In genomic region chr7:76149847-76150691, GRCh38 we compare ENCODE assay signal across 16 cellular contexts. TPM values are rescaled to one million over a fixed set of nuclear protein-coding genes. Genes with fewer than 3 reads are reported as not detected.
DNase-seq lines count a peak whose midpoint lies in the region; ATAC-seq and TF ChIP-seq lines count a peak whose summit lies in the region.
"Had no signal": no experiment of that assay in that cellular context is flagged by ENCODE, and none has a peak within 500 bp of the region (broad histone marks: within the 10 kb centered on the region; RNA-seq: fewer than 3 reads in every experiment).

No MANE protein-coding gene starts in this region.

- H3K4me3 ChIP-seq in left ventricle myocardium inferior = peak overlapping the region; percentile 32
- H3K4me3 ChIP-seq in right atrium auricular region = peak overlapping the region in 1 of 2 donors; percentile 33
- peak overlapping the region; percentile 37 for H3K4me3 ChIP-seq in adipocyte (ENCODE audit: low read length)
- peak overlapping the region in 2 of 3 donors; percentile 49 to 51 for H3K4me3 ChIP-seq in skeletal muscle tissue (ENCODE audit: low read length in 3 of 3)
- no peak overlapping the region for H3K4me3 ChIP-seq in lower leg skin (ENCODE audit: low read depth, poor library complexity, severe bottlenecking)
- H3K4me3 ChIP-seq: suprapubic skin had no signal

- H3K9ac ChIP-seq in adipocyte (ENCODE audit: low read length) (no peak overlapping the region), skeletal muscle tissue (ENCODE audit: low read depth in 1 of 3, low read length in 3 of 3) (peak overlapping the region in 2 of 3 donors; percentile 32 to 69)

- 62 to 77% methylated on average over 39 to 50 of the region's 53 CpGs for WGBS in lower leg skin, 2 donors

- ATAC-seq in left lobe of liver (peak; percentile 67), GM19324 (IDR thresholded peaks at IDR 0.05; ENCODE audit: low FRiP score, unreplicated experiment) (no peak)

- DNase-seq in left ventricle myocardium inferior (no peak), right atrium auricular region (ENCODE audit: low spot score) (no peak), adipocyte (ENCODE audit: low read depth) (no peak), left lobe of liver (ENCODE audit: low spot score) (no peak), lower leg skin (ENCODE audit: low spot score in 2 of 2) (no peak)
- DNase-seq in NK-92 treated with Interleukin-12 subunit alpha and Interleukin-12 subunit beta, amount 100 ng/mL, for 24 hours (lab: John Stamatoyannopoulos, UW) = no peak
- DNase-seq: activated CD4-positive, alpha-beta memory T cell treated with anti-CD3 and anti-CD28 coated beads, Interleukin-2, amount 10 ng/mL, durations not matched to agents 7 days and 5 days; esophagus squamous epithelium; kidney; NCI-H1930; NCI-H526 treated with DMSO at 0.1 percent for 48 hours; stimulated activated CD4-positive, alpha-beta T cell treated with anti-CD3 and anti-CD28 coated beads, Interleukin-2, amount 100 ng/mL, for 24 hours had no signal

- H3K9me3 ChIP-seq in left ventricle myocardium inferior (replicated peaks) (no peaks in the 10 kb centered on the region), right atrium auricular region (no peaks in the 10 kb centered on the region), adipocyte (ENCODE audit: control insufficient read depth, low read length) (no peaks in the 10 kb centered on the region), skeletal muscle tissue (ENCODE audit: control insufficient read depth in 3 of 3, low read length in 3 of 3) (no peaks in the 10 kb centered on the region)
- H3K9me3 ChIP-seq: ascending aorta, esophagus squamous epithelium, suprapubic skin had no signal

- peaks cover 3% of the 10 kb centered on the region for H3K4me1 ChIP-seq in left ventricle myocardium inferior
- H3K4me1 ChIP-seq in right atrium auricular region = no peaks in the 10 kb centered on the region
- H3K4me1 ChIP-seq in adipocyte (ENCODE audit: control insufficient read depth, insufficient read depth, low read length) = no peaks in the 10 kb centered on the region
- H3K4me1 ChIP-seq in skeletal muscle tissue (ENCODE audit: control insufficient read depth in 3 of 3, insufficient read depth in 3 of 3, low read length in 3 of 3) = no peaks in the 10 kb centered on the region
- H3K4me1 ChIP-seq: ascending aorta, suprapubic skin had no signal

- H3K36me3 ChIP-seq in left ventricle myocardium inferior = no peaks in the 10 kb centered on the region
- no peaks in the 10 kb centered on the region for H3K36me3 ChIP-seq in right atrium auricular region
- H3K36me3 ChIP-seq in adipocyte (ENCODE audit: control insufficient read depth, insufficient read depth, low read length, severe bottlenecking) = no peaks in the 10 kb centered on the region
- H3K36me3 ChIP-seq in skeletal muscle tissue (ENCODE audit: control insufficient read depth in 3 of 3, insufficient read depth in 3 of 3, low read length in 3 of 3) = no peaks in the 10 kb centered on the region
- H3K36me3 ChIP-seq: ascending aorta, esophagus squamous epithelium, suprapubic skin had no signal

- H3K27me3 ChIP-seq in left ventricle myocardium inferior (ENCODE audit: low read depth) (peaks cover 9% of the 10 kb centered on the region), right atrium auricular region (no peaks in the 10 kb centered on the region), adipocyte (replicated peaks; ENCODE audit: control insufficient read depth, insufficient read depth, low read length) (no peaks in the 10 kb centered on the region), skeletal muscle tissue (ENCODE audit: control insufficient read depth in 3 of 3, insufficient read depth in 3 of 3, low read length in 3 of 3) (peaks cover 0 to 8% (median 4%) of the 10 kb centered on the region in 3 donors)
- H3K27me3 ChIP-seq: ascending aorta had no signal

- TF ChIP-seq POLR2A in lower leg skin (IDR thresholded peaks at IDR 0.05) = no peak

- no peak for TF ChIP-seq CTCF in left ventricle myocardium inferior (IDR thresholded peaks at IDR 0.05; ENCODE audit: borderline replicate concordance)
- no peak for TF ChIP-seq CTCF in right atrium auricular region (IDR thresholded peaks at IDR 0.05)
- TF ChIP-seq CTCF in lower leg skin (IDR thresholded peaks at IDR 0.05) = no peak

- H3K27ac ChIP-seq in left ventricle myocardium inferior (replicated peaks) (no peak overlapping the region), right atrium auricular region (no peak overlapping the region), skeletal muscle tissue (ENCODE audit: low read depth, low read length) (no peak overlapping the region)
- H3K27ac ChIP-seq: ascending aorta, esophagus squamous epithelium, suprapubic skin had no signal

- intact Hi-C loops in left ventricle myocardium inferior (cut with micrococcal nuclease) (no loop called here), lower leg skin (cut with DNase I; ENCODE audit: low total_unique reads) (no loop called here)

RNA-seq across cellular contexts. Expression of gene SRRM3, which starts 51.6 kb away (rescaled TPM):
- total RNA-seq in left ventricle myocardium inferior (6.1 TPM), right atrium auricular region (10 to 100 TPM; 17.5 to 27.1 TPM), left lobe of liver (0.20 TPM), skeletal muscle tissue (not detected), lower leg skin (10 to 100 TPM in 1 of 4 donors, 1 to 10 TPM in 3; 7.5 to 12.3 (median 9.4) TPM)
- total RNA-seq: activated CD4-positive, alpha-beta memory T cell treated with anti-CD3 and anti-CD28 coated beads, Interleukin-2, amount 10 ng/mL, durations not matched to agents 7 days and 5 days had no signal
